ENCODE assay signal across 13 cellular contexts in the genomic region with DNA sequence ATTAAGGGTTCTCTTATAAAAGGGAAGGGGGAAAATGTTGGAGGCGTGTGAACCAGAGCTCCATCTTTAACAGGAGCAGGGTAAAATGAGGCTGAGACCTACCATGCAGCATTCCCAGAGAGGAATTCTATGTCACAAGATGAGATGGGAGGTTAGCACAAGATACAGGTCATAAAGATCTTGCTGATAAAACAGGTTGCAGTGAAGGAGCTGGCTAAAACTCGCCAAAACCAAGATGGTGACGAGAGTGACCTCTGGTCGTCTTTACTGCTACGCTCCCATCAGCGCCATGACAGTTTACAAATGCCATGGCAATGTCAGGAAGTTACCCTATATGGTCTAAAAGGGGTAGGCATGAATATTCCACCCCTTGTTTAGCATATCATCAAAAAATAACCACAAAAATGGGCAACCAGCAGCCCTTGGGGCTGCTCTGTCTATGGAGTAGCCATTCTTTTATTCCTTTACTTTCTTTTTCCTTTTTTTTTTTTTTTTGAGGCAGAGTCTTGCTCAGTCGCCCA. TPM values are rescaled to one million over a fixed set of nuclear protein-coding genes. Genes with fewer than 3 reads are reported as not detected.
"Had no signal": no experiment of that assay in that cellular context is flagged by ENCODE, and none has a peak within 500 bp of the region (broad histone marks: within the 10 kb centered on the region; RNA-seq: fewer than 3 reads in every experiment).

No MANE protein-coding gene starts in this region.

RNA-seq across cellular contexts. Expression of gene CLDN3, which starts 21.2 kb away (rescaled TPM):
- total RNA-seq: activated B cell treated with CpG ODN at 0.5 μM for 24 hours; activated CD4-positive, alpha-beta memory T cell treated with anti-CD3 and anti-CD28 coated beads for 36 hours; activated CD4-positive, alpha-beta T cell treated with anti-CD3 and anti-CD28 coated beads, Interleukin-2, amount 10 ng/mL, durations not matched to agents 24 days and 14 days; activated CD8-positive, alpha-beta memory T cell treated with anti-CD3 and anti-CD28 coated beads for 36 hours; activated CD8-positive, alpha-beta T cell treated with anti-CD3 and anti-CD28 coated beads for 36 hours; activated naive CD4-positive, alpha-beta T cell treated with anti-CD3 and anti-CD28 coated beads for 36 hours; activated naive CD4-positive, alpha-beta T cell treated with anti-CD3 and anti-CD28 coated beads, Interleukin-2, amount 50 U/mL, for 72 hours; activated naive CD8-positive, alpha-beta T cell treated with anti-CD3 and anti-CD28 coated beads for 36 hours; activated T-cell treated with anti-CD3 and anti-CD28 coated beads, Interleukin-2, amount 50 U/mL, for 72 hours; activated T-helper 1 cell treated with anti-CD3 and anti-CD28 coated beads, Interleukin-12 subunit alpha, Interleukin-12 subunit beta, Interleukin-2, Interleukin-4 antibody, amounts not matched to agents 30 ng/mL and 10 ng/mL and 1 ng/mL, durations not matched to agents 14 hours and 24 hours and 36 hours; activated T-helper 17 cell treated with anti-CD3 and anti-CD28 coated beads, Interleukin-2, amount 50 U/mL, for 72 hours; aorta; cardiac septum had no signal

RNA-seq across cellular contexts. Expression of gene CLDN4, which starts 39.6 kb away (rescaled TPM):
- total RNA-seq: activated B cell treated with CpG ODN at 0.5 μM for 24 hours; activated CD4-positive, alpha-beta T cell treated with anti-CD3 and anti-CD28 coated beads, Interleukin-2, amount 10 ng/mL, durations not matched to agents 24 days and 14 days; activated CD8-positive, alpha-beta memory T cell treated with anti-CD3 and anti-CD28 coated beads for 36 hours; activated T-helper 1 cell treated with anti-CD3 and anti-CD28 coated beads, Interleukin-12 subunit alpha, Interleukin-12 subunit beta, Interleukin-2, Interleukin-4 antibody, amounts not matched to agents 30 ng/mL and 10 ng/mL and 1 ng/mL, durations not matched to agents 14 hours and 24 hours and 36 hours; cardiac septum had no signal

RNA-seq across cellular contexts. Expression of gene METTL27, which starts 51.1 kb away (rescaled TPM):
- total RNA-seq: activated CD8-positive, alpha-beta T cell treated with anti-CD3 and anti-CD28 coated beads for 36 hours had no signal
